In the genomic region with DNA sequence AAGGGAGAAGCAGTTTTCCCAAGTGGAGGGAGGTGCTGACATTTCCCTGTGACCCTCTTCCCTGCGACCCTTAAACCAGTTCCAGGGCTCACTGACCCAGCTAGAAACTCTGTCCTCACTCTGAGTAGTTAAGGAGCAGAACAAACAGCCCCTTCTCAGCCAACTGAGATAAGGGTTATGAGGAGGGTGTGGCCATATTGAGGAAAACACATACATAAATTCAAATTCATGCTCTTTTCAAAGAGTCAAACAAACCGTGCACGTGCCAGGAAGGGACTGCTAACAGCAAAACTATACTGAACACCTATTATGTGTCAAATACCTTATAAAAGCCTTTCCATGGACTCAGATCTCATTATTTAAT, we compare ENCODE assay signal across 10 cellular contexts. TPM values are rescaled to one million over a fixed set of nuclear protein-coding genes. Genes with fewer than 3 reads are reported as not detected.
DNase-seq lines count a peak whose midpoint lies in the region; ATAC-seq and TF ChIP-seq lines count a peak whose summit lies in the region.
"Had no signal": no experiment of that assay in that cellular context is flagged by ENCODE, and none has a peak within 500 bp of the region (broad histone marks: within the 10 kb centered on the region; RNA-seq: fewer than 3 reads in every experiment).

No MANE protein-coding gene starts in this region.

- CTCF ChIA-PET in CD4-positive, alpha-beta T cell (lab: Charles Lee) = interaction anchor here (1.1 to 6.5 kb wide), 6 partner anchors 7 to 54 kb away, joined by 3 to 56 read pairs (median 4); a partner anchor contains a TSS

- no peaks in the 10 kb centered on the region for H3K9me3 Mint-ChIP-seq in CD4-positive, alpha-beta T cell
- no peaks in the 10 kb centered on the region for H3K9me3 Mint-ChIP-seq in central memory CD8-positive, alpha-beta T cell
- H3K9me3 Mint-ChIP-seq in progenitor cell of endocrine pancreas (ENCODE audit: low read depth) = no peaks in the 10 kb centered on the region

- peaks cover 38% of the 10 kb centered on the region for H3K36me3 Mint-ChIP-seq in CD4-positive, alpha-beta T cell (ENCODE audit: low read depth)
- peaks cover 42% of the 10 kb centered on the region for H3K36me3 Mint-ChIP-seq in central memory CD8-positive, alpha-beta T cell (ENCODE audit: insufficient read depth)
- no peaks in the 10 kb centered on the region for H3K36me3 Mint-ChIP-seq in progenitor cell of endocrine pancreas (ENCODE audit: insufficient read depth)

- no peaks in the 10 kb centered on the region for H3K27me3 Mint-ChIP-seq in CD4-positive, alpha-beta T cell
- H3K27me3 Mint-ChIP-seq in central memory CD8-positive, alpha-beta T cell = no peaks in the 10 kb centered on the region
- H3K27me3 Mint-ChIP-seq in progenitor cell of endocrine pancreas = no peaks in the 10 kb centered on the region

- POLR2A ChIA-PET in CD4-positive, alpha-beta T cell (lab: Charles Lee) = interaction anchor here (1.1 to 6.9 kb wide), 6 partner anchors 8 to 41 kb away, joined by 3 to 135 read pairs (median 6); a partner anchor contains a TSS

- peak overlapping the region; percentile 61 for H3K4me3 Mint-ChIP-seq in CD4-positive, alpha-beta T cell
- H3K4me3 Mint-ChIP-seq in central memory CD8-positive, alpha-beta T cell = peak overlapping the region; percentile 50
- no peak overlapping the region for H3K4me3 Mint-ChIP-seq in progenitor cell of endocrine pancreas (ENCODE audit: low read depth)

- H3K27ac Mint-ChIP-seq in CD4-positive, alpha-beta T cell = peak overlapping the region; percentile 98
- no peak overlapping the region for H3K27ac Mint-ChIP-seq in central memory CD8-positive, alpha-beta T cell (ENCODE audit: low read depth)
- peak overlapping the region; percentile 69 for H3K27ac Mint-ChIP-seq in progenitor cell of endocrine pancreas

- TF ChIP-seq CTCF in CD4-positive, alpha-beta T cell (IDR thresholded peaks at IDR 0.05) = no peak
- no peak for TF ChIP-seq CTCF in progenitor cell of endocrine pancreas (IDR thresholded peaks at IDR 0.05; ENCODE audit: unreplicated experiment)
- TF ChIP-seq CTCF in GM20000 (IDR thresholded peaks at IDR 0.05; ENCODE audit: extremely low read depth, missing control alignments) = no peak

- H3K4me1 Mint-ChIP-seq in CD4-positive, alpha-beta T cell (ENCODE audit: low read depth) = peaks cover 93% of the 10 kb centered on the region
- peaks cover 89% of the 10 kb centered on the region for H3K4me1 Mint-ChIP-seq in central memory CD8-positive, alpha-beta T cell
- H3K4me1 Mint-ChIP-seq in progenitor cell of endocrine pancreas (ENCODE audit: low read depth) = peaks cover 27% of the 10 kb centered on the region

- H3K27ac ChIP-seq in CD4-positive, alpha-beta T cell (ENCODE audit: low read depth, low read length) = no peak overlapping the region

- intact Hi-C loops in CD4-positive, alpha-beta T cell (cut with DNase I, micrococcal nuclease) = loop anchor here (2.0 to 10.0 kb wide), 2 partner anchors 54 to 1118 kb away; a partner anchor contains a TSS

- DNase-seq in CD4-positive, alpha-beta T cell = no peak
- peak; percentile 65 for DNase-seq in NCI-H2029 treated with DMSO at 0.1 percent for 48 hours (lab: John Stamatoyannopoulos, UW)
- no peak for DNase-seq in central memory CD8-positive, alpha-beta T cell (ENCODE audit: low spot score in 2 of 2)
- no peak for DNase-seq in progenitor cell of endocrine pancreas (ENCODE audit: low spot score, unreplicated experiment)
- no peak for DNase-seq in GM20000 (ENCODE audit: low spot score)
- DNase-seq in germinal center (ENCODE audit: low spot score) = no peak
- DNase-seq: activated gamma-delta T cell treated with Interleukin-2 at 50 U/mL for 16 hours, left cardiac atrium had no signal

- ATAC-seq in CD4-positive, alpha-beta T cell (ENCODE audit: poor library complexity) = no peak
- no peak for ATAC-seq in central memory CD8-positive, alpha-beta T cell (replicated peaks; ENCODE audit: extremely low read depth, poor library complexity, severe bottlenecking)
- ATAC-seq in esophagus mucosa (no peak), GM19455 (IDR thresholded peaks at IDR 0.05; ENCODE audit: unreplicated experiment) (no peak)
- ATAC-seq: left cardiac atrium had no signal

- no peaks in the 10 kb centered on the region for H3K27me3 ChIP-seq in CD4-positive, alpha-beta T cell (ENCODE audit: control insufficient read depth, insufficient read depth, low read length)

- no peaks in the 10 kb centered on the region for H3K9me3 ChIP-seq in CD4-positive, alpha-beta T cell (ENCODE audit: control insufficient read depth, low read length)

RNA-seq across cellular contexts. Expression of a gene that starts 4.9 kb away (rescaled TPM):
- total RNA-seq in CD4-positive, alpha-beta T cell = 100 to 1,000 TPM; 247 to 258 TPM
- total RNA-seq in progenitor cell of endocrine pancreas (19.3 and 24.6 TPM in 2 replicates), esophagus mucosa (5.7 TPM)
